In the genomic region with DNA sequence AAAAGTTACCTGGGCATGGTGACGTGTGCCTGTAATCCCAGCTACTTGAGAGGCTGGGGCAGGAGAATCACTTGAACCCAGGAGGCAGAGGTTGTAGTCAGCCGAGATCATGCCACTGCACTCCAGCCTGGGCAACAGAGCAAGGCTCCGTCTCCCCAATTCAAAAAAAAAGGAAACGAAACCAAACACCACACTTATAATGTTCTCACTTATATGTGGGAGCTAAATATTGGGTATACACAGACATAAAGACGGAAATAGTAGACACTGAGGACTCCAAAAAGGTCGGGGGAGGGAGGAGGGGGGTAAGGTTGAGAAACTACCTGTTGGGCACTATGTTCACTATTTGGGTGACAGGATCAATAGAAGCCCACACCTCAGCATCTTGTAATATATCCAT, we compare ENCODE assay signal across 19 cellular contexts.
DNase-seq lines count a peak whose midpoint lies in the region; ATAC-seq, FAIRE-seq and TF ChIP-seq lines count a peak whose summit lies in the region.
"Had no signal": no experiment of that assay in that cellular context is flagged by ENCODE, and none has a peak within 500 bp of the region (broad histone marks: within the 10 kb centered on the region; RNA-seq: fewer than 3 reads in every experiment).

No MANE protein-coding gene starts in this region.

- no peak overlapping the region for H3K4me2 ChIP-seq in neural progenitor cell

- H3K36me3 ChIP-seq in upper lobe of right lung (no peaks in the 10 kb centered on the region), neural progenitor cell (no peaks in the 10 kb centered on the region)

- ATAC-seq in GM21825 (IDR thresholded peaks at IDR 0.05; ENCODE audit: unreplicated experiment): peak; percentile 52
- peak; percentile 36 for ATAC-seq in upper lobe of right lung

- DNase-seq in GM12891 (ENCODE audit: insufficient read length, low spot score) (no peak), germinal center (ENCODE audit: low spot score) (peak; percentile 22), upper lobe of right lung (no peak), NCI-H774 (lab: John Stamatoyannopoulos, UW) (no peak), neural progenitor cell (ENCODE audit: low spot score) (no peak), Kasumi-1 (lab: John Stamatoyannopoulos, UW) (no peak)
- DNase-seq: Caco-2; DMS153; H7; IMR-90; NCI-H1436; NCI-H2029; NCI-H2171; NCI-H446; NCI-H69; NK-92 treated with Interleukin-12 subunit alpha and Interleukin-12 subunit beta, amount 100 ng/mL, for 24 hours; SHP77 treated with DMSO at 0.1 percent for 48 hours had no signal

- H3K27me3 ChIP-seq in upper lobe of right lung (no peaks in the 10 kb centered on the region), neural progenitor cell (no peaks in the 10 kb centered on the region)

- no peak overlapping the region for H3K9ac ChIP-seq in neural progenitor cell

- no peak overlapping the region for H3K27ac Mint-ChIP-seq in neural progenitor cell

- no peaks in the 10 kb centered on the region for H3K27me3 Mint-ChIP-seq in neural progenitor cell (ENCODE audit: insufficient read depth, low read depth)

- H3F3A ChIP-seq in neural progenitor cell (ENCODE audit: low read depth): peaks cover 12% of the 10 kb centered on the region

- FAIRE-seq in GM12891 (lab: Jason Lieb, UNC): no peak

- H3K9me3 ChIP-seq in upper lobe of right lung (no peaks in the 10 kb centered on the region), neural progenitor cell (ENCODE audit: low read depth) (no peaks in the 10 kb centered on the region)
- H3K9me3 ChIP-seq: Caco-2 had no signal

- peaks cover 3% of the 10 kb centered on the region for H3K9me3 Mint-ChIP-seq in neural progenitor cell
- H3K9me3 Mint-ChIP-seq: CD14-positive monocyte had no signal

- TF ChIP-seq CTCF in upper lobe of right lung (IDR thresholded peaks at IDR 0.05) (no peak), neural progenitor cell (IDR thresholded peaks at IDR 0.05) (no peak)

- no peak overlapping the region for H3K4me3 Mint-ChIP-seq in neural progenitor cell
- H3K4me3 Mint-ChIP-seq: CD14-positive monocyte had no signal

- peaks cover 16% of the 10 kb centered on the region for H3K4me1 ChIP-seq in upper lobe of right lung
- H3K4me1 ChIP-seq in neural progenitor cell: peaks cover 13% of the 10 kb centered on the region
- H3K4me1 ChIP-seq: Caco-2 had no signal

- H3K27ac ChIP-seq in upper lobe of right lung: no peak overlapping the region
- H3K27ac ChIP-seq in neural progenitor cell: no peak overlapping the region

- H3K4me3 ChIP-seq in upper lobe of right lung (no peak overlapping the region), neural progenitor cell (no peak overlapping the region)

- H2AFZ ChIP-seq in neural progenitor cell (replicated peaks): no peak overlapping the region

- intact Hi-C loops in upper lobe of right lung (cut with DNase I): no loop called here

- H3K36me3 Mint-ChIP-seq in neural progenitor cell: no peaks in the 10 kb centered on the region

- H4K20me1 ChIP-seq in neural progenitor cell (ENCODE audit: low read depth): no peaks in the 10 kb centered on the region

- no peak for TF ChIP-seq POLR2A in GM12891 (IDR thresholded peaks at IDR 0.05; ENCODE audit: low read depth, low read length)

- H3K79me2 ChIP-seq in neural progenitor cell (ENCODE audit: low read depth): peaks cover 39% of the 10 kb centered on the region

- peaks cover 14% of the 10 kb centered on the region for H3K4me1 Mint-ChIP-seq in neural progenitor cell

TF ChIP-seq in GM12891, 5 proteins besides CTCF, POLR2A, EP300 and RAD21:
- TF ChIP-seq TAF1 (IDR thresholded peaks at IDR 0.05; ENCODE audit: low read depth, low read length) (no peak), PAX5 (IDR thresholded peaks at IDR 0.05; ENCODE audit: insufficient read depth, low read length, severe bottlenecking) (no peak), POU2F2 (IDR thresholded peaks at IDR 0.05; ENCODE audit: low read depth, low read length) (no peak), POLR2AphosphoS5 (IDR thresholded peaks at IDR 0.05; ENCODE audit: low read depth, low read length) (no peak), SPI1 (IDR thresholded peaks at IDR 0.05; ENCODE audit: low read depth, low read length) (peak; percentile 81)
